ENCODE assay signal across 16 cellular contexts in genomic region chr4:159725571-159725970, GRCh38.
DNase-seq lines count a peak whose midpoint lies in the region; TF ChIP-seq lines count a peak whose summit lies in the region.
"Had no signal": no experiment of that assay in that cellular context is flagged by ENCODE, and none has a peak within 500 bp of the region (broad histone marks: within the 10 kb centered on the region; RNA-seq: fewer than 3 reads in every experiment).

No MANE protein-coding gene starts in this region.

- no peak for TF ChIP-seq CTCF in MCF 10A (IDR thresholded peaks at IDR 0.05; ENCODE audit: unreplicated experiment)
- TF ChIP-seq CTCF in breast epithelium (IDR thresholded peaks at IDR 0.05): no peak
- TF ChIP-seq CTCF in LNCaP clone FGC (IDR thresholded peaks at IDR 0.05; ENCODE audit: control insufficient read depth, extremely low read depth, insufficient read depth): no peak
- no peak for TF ChIP-seq CTCF in epithelial cell of esophagus (IDR thresholded peaks at IDR 0.05; ENCODE audit: insufficient read depth, low read depth, low read length, missing control alignments)

- no peaks in the 10 kb centered on the region for H3K36me3 Mint-ChIP-seq in MCF 10A (ENCODE audit: insufficient read depth, unreplicated experiment)
- H3K36me3 Mint-ChIP-seq: CD8-positive, alpha-beta memory T cell had no signal

- H3K4me1 Mint-ChIP-seq in MCF 10A (ENCODE audit: insufficient read depth, unreplicated experiment): no peaks in the 10 kb centered on the region
- H3K4me1 Mint-ChIP-seq: B cell; CD8-positive, alpha-beta memory T cell had no signal

- H3K4me3 ChIP-seq in breast epithelium (no peak overlapping the region), LNCaP clone FGC (ENCODE audit: low read depth, low read length) (no peak overlapping the region), epithelial cell of esophagus (ENCODE audit: low read length) (no peak overlapping the region)
- H3K4me3 ChIP-seq: BLaER1 treated with 17β-estradiol and CSF1 and Interleukin-3, amounts not matched to agents 10 nM and 100 nM had no signal

- H3K27me3 ChIP-seq in breast epithelium: no peaks in the 10 kb centered on the region
- H3K27me3 ChIP-seq: BLaER1 treated with 17β-estradiol and CSF1 and Interleukin-3, amounts not matched to agents 10 nM and 100 nM had no signal

- H3K27me3 Mint-ChIP-seq in MCF 10A (ENCODE audit: insufficient read depth, unreplicated experiment): no peaks in the 10 kb centered on the region
- H3K27me3 Mint-ChIP-seq: B cell; CD8-positive, alpha-beta memory T cell had no signal

- no peaks in the 10 kb centered on the region for H3K4me1 ChIP-seq in breast epithelium
- H3K4me1 ChIP-seq: BLaER1 treated with 17β-estradiol and CSF1 and Interleukin-3, amounts not matched to agents 10 nM and 100 nM; Caco-2 had no signal

- BruUV-seq in MCF 10A (replicated peaks; lab: Mats Ljungman, UMichigan): no TSS peak

- H3K9me3 ChIP-seq in breast epithelium: no peaks in the 10 kb centered on the region
- H3K9me3 ChIP-seq: BLaER1 treated with 17β-estradiol and CSF1 and Interleukin-3, amounts not matched to agents 10 nM and 100 nM; Caco-2 had no signal

- POLR2A ChIA-PET in MCF 10A (lab: Yijun Ruan, JAX): no interaction called here

- H3K27ac ChIP-seq in breast epithelium: no peak overlapping the region
- H3K27ac ChIP-seq: BLaER1 treated with 17β-estradiol and CSF1 and Interleukin-3, amounts not matched to agents 10 nM and 100 nM had no signal

- DNase-seq in MCF 10A (ENCODE audit: unreplicated experiment): peak; percentile 17
- no peak for DNase-seq in breast epithelium (ENCODE audit: low spot score in 2 of 2)
- DNase-seq in LNCaP clone FGC (ENCODE audit: low read depth): peak; percentile 71
- DNase-seq in epithelial cell of esophagus (ENCODE audit: low read depth): peak; percentile 18
- no peak for DNase-seq in NCI-H1694 (lab: John Stamatoyannopoulos, UW)
- DNase-seq in activated gamma-delta T cell (lab: John Stamatoyannopoulos, UW): no peak
- DNase-seq in MV-4-11 (lab: John Stamatoyannopoulos, UW): no peak
- DNase-seq: 8988T; Caco-2; CD8-positive, alpha-beta memory T cell; DMS79 treated with DMSO at 0.1 percent for 48 hours; GF-D8; H9; IMR-90 had no signal

- no peak for TF ChIP-seq POLR2A in breast epithelium (IDR thresholded peaks at IDR 0.05)

- no peak overlapping the region for H3K4me3 Mint-ChIP-seq in MCF 10A (ENCODE audit: unreplicated experiment)
- H3K4me3 Mint-ChIP-seq: B cell; CD8-positive, alpha-beta memory T cell; H9 had no signal

- no peaks in the 10 kb centered on the region for H3K9me3 Mint-ChIP-seq in MCF 10A (ENCODE audit: unreplicated experiment)
- H3K9me3 Mint-ChIP-seq: H9 had no signal

- no peaks in the 10 kb centered on the region for H3K36me3 ChIP-seq in breast epithelium
- H3K36me3 ChIP-seq: BLaER1 treated with 17β-estradiol and CSF1 and Interleukin-3, amounts not matched to agents 10 nM and 100 nM had no signal

- H3K27ac Mint-ChIP-seq in MCF 10A (ENCODE audit: low read depth, unreplicated experiment): no peak overlapping the region
- H3K27ac Mint-ChIP-seq: B cell; CD8-positive, alpha-beta memory T cell had no signal

- intact Hi-C loops in MCF 10A (cut with micrococcal nuclease): no loop called here
- intact Hi-C loops in breast epithelium (cut with DNase I; ENCODE audit: low total_unique reads): no loop called here

- CTCF ChIA-PET in MCF 10A (lab: Yijun Ruan, JAX): no interaction called here

Comparison
In these comparisons a context has a peak if more than half of its experiments do, and no peak if none do; other contexts are left out.
1. DNase-seq: peak in MCF 10A (single experiment), LNCaP clone FGC (single experiment) and epithelial cell of esophagus (single experiment); none in breast epithelium (0 of 2), NCI-H1694 (single experiment), activated gamma-delta T cell (single experiment) and MV-4-11 (single experiment).